ENCODE assay signal across 9 cellular contexts in genomic region chr4:174534461-174534860, GRCh38. TPM values are rescaled to one million over a fixed set of nuclear protein-coding genes. Genes with fewer than 3 reads are reported as not detected.
"Had no signal": no experiment of that assay in that cellular context is flagged by ENCODE, and none has a peak within 500 bp of the region (broad histone marks: within the 10 kb centered on the region; RNA-seq: fewer than 3 reads in every experiment).

No MANE protein-coding gene starts in this region.

- ATAC-seq: HCT116, K562 had no signal

- H3K4me3 ChIP-seq: GM23248, HAP-1, K562 had no signal

- H3K9ac ChIP-seq: GM23248 had no signal

- DNase-seq: GM23248, GOT3, H7, HFFc6, IMR-90, KG1 had no signal

- H3K27ac ChIP-seq: GM23248 had no signal

- H3K4me1 ChIP-seq: HAP-1 had no signal

- H3K36me3 ChIP-seq: HAP-1 had no signal

RNA-seq across cellular contexts. Expression of gene HPGD, which starts 12.2 kb away (rescaled TPM):
- total RNA-seq: GM23248, HFFc6, IMR-90 had no signal
- polyA plus RNA-seq: GM23248, IMR-90 had no signal
